In the genomic region with DNA sequence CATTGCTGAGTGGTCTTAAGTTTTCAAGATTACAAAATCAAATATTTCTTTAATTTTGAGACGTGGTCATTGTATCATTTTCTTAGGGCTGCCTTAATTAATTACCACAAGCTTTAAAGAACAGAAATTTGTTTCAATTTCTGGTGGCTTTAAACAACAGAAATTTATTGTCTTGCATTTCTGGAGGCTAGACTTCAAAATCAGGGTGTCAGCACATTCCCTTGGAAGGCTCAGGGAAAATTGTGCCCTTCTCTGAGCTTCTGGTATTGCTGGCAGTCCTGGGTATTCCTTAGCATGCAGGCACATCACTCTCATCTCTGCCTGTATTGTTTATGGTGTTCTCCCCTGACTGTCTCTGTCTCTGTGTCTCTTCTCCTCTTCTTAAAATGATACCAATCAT, we compare ENCODE assay signal across 34 cellular contexts.
"Had no signal": no experiment of that assay in that cellular context is flagged by ENCODE, and none has a peak within 500 bp of the region (broad histone marks: within the 10 kb centered on the region; RNA-seq: fewer than 3 reads in every experiment).

No MANE protein-coding gene starts in this region.

- H3K27me3 ChIP-seq: MG63 had no signal

- H3K9me3 ChIP-seq: MG63 had no signal

- H3K36me3 ChIP-seq: MG63 had no signal

- H3K9ac ChIP-seq: KMS-11 had no signal

- H3K4me2 ChIP-seq: KMS-11 had no signal

- DNase-seq: Karpas-422, Kasumi-1, MG63, MM.1S, MV-4-11, NCI-H1048, NCI-H1092, NCI-H1092 treated with DMSO at 0.1 percent for 48 hours, NCI-H1105, NCI-H1105 treated with DMSO at 0.1 percent for 48 hours, NCI-H1417, NCI-H1417 treated with DMSO at 0.1 percent for 48 hours, NCI-H1436, NCI-H1436 treated with DMSO at 0.1 percent for 48 hours, NCI-H146, NCI-H1694, NCI-H1694 treated with DMSO at 0.1 percent for 48 hours, NCI-H187, NCI-H187 treated with DMSO at 0.1 percent for 48 hours, NCI-H1930, NCI-H2029, NCI-H2029 treated with DMSO at 0.1 percent for 48 hours, NCI-H2081, NCI-H2081 treated with DMSO at 0.1 percent for 48 hours, NCI-H2107, NCI-H2171, NCI-H2171 treated with DMSO at 0.1 percent for 48 hours, NCI-H2227 treated with DMSO at 0.1 percent for 48 hours, NCI-H226, NCI-H345, NCI-H446, NCI-H446 treated with DMSO at 0.1 percent for 48 hours, NCI-H510A had no signal

- H3K27ac ChIP-seq: KMS-11 had no signal

- H3K4me3 ChIP-seq: MG63 had no signal
